7 cellular contexts compared by ENCODE assay signal in genomic region chr11:43359432-43359818, GRCh38. TPM values are rescaled to one million over a fixed set of nuclear protein-coding genes. Genes with fewer than 3 reads are reported as not detected.
A peak's percentile ranks its signal among the peaks of the same experiment; 100 is the strongest.
DNase-seq lines count a peak whose midpoint lies in the region; ATAC-seq and TF ChIP-seq lines count a peak whose summit lies in the region.

No MANE protein-coding gene starts in this region.

- ATAC-seq in GM19455 (IDR thresholded peaks at IDR 0.05; ENCODE audit: unreplicated experiment) = peak; percentile 50
- peak; percentile 36 for ATAC-seq in HG03442 (IDR thresholded peaks at IDR 0.05; ENCODE audit: unreplicated experiment)

- H3K4me3 ChIP-seq in epithelial cell of proximal tubule (ENCODE audit: low read depth, low read length) = peak overlapping the region; percentile 89

- no peak for TF ChIP-seq CTCF in epithelial cell of proximal tubule (conservative IDR thresholded peaks at IDR 0.05; ENCODE audit: low read depth, low read length)

- DNase-seq in GM03348 (ENCODE audit: low spot score) = peak; percentile 33
- peak; percentile 60 for DNase-seq in SW480 (ENCODE audit: low spot score)
- no peak for DNase-seq in epithelial cell of proximal tubule (ENCODE audit: low read depth)
- peak; percentile 49 for DNase-seq in myocyte (ENCODE audit: low read depth)
- DNase-seq in midbrain (lab: John Stamatoyannopoulos, UW) = no peak

RNA-seq across cellular contexts. Expression of gene TTC17, which starts 0.7 kb away (rescaled TPM):
- total RNA-seq in epithelial cell of proximal tubule (24.5 and 32.6 TPM in 2 replicates), myocyte (48.2 and 56.1 TPM in 2 replicates)
- 28.7 TPM for polyA plus RNA-seq in myocyte (2012)

RNA-seq across cellular contexts. Expression of gene API5, which starts 47.6 kb away (rescaled TPM):
- total RNA-seq in epithelial cell of proximal tubule = 93.9 and 101 TPM in 2 replicates
- total RNA-seq in myocyte = 70.6 and 76.2 TPM in 2 replicates
- polyA plus RNA-seq in myocyte (2012) = 22.2 TPM

Comparison
In these comparisons a context has a peak if more than half of its experiments do, and no peak if none do; other contexts are left out.
1. DNase-seq: peak in GM03348 (single experiment), SW480 (single experiment) and myocyte (single experiment); none in epithelial cell of proximal tubule (single experiment) and midbrain (single experiment).